Comparison of ENCODE assay signal across 11 cellular contexts in genomic region chr4:101806914-101807313, GRCh38. TPM values are rescaled to one million over a fixed set of nuclear protein-coding genes. Genes with fewer than 3 reads are reported as not detected.
DNase-seq lines count a peak whose midpoint lies in the region; ATAC-seq and TF ChIP-seq lines count a peak whose summit lies in the region.
"Had no signal": no experiment of that assay in that cellular context is flagged by ENCODE, and none has a peak within 500 bp of the region (broad histone marks: within the 10 kb centered on the region; RNA-seq: fewer than 3 reads in every experiment).

No MANE protein-coding gene starts in this region.

- no peaks in the 10 kb centered on the region for H3K4me1 ChIP-seq in foreskin keratinocyte
- H3K4me1 ChIP-seq: body of pancreas had no signal

- DNase-seq in GM12864 (ENCODE audit: low read depth) (peak; percentile 69), fibroblast of peridontal ligament (ENCODE audit: extremely low read depth) (peak; percentile 55), NCI-H345 (lab: John Stamatoyannopoulos, UW) (no peak), foreskin keratinocyte (no peak), DMS153 (lab: John Stamatoyannopoulos, UW) (no peak), cortex of kidney (lab: John Stamatoyannopoulos, UW) (no peak)
- DNase-seq: body of pancreas had no signal

- H3K27me3 ChIP-seq in foreskin keratinocyte = no peaks in the 10 kb centered on the region
- H3K27me3 ChIP-seq: body of pancreas had no signal

- no peak overlapping the region for H3K4me3 ChIP-seq in GM12864 (ENCODE audit: low read depth, low read length)
- H3K4me3 ChIP-seq: body of pancreas, thoracic aorta had no signal

- TF ChIP-seq CTCF in GM12864 (IDR thresholded peaks at IDR 0.05; ENCODE audit: low read depth, low read length, missing control alignments) = peak; percentile 3
- no peak for TF ChIP-seq CTCF in foreskin keratinocyte (conservative IDR thresholded peaks at IDR 0.05)

- no peak overlapping the region for H3K27ac ChIP-seq in foreskin keratinocyte
- H3K27ac ChIP-seq: body of pancreas, thoracic aorta had no signal

- ATAC-seq in GM21515 (IDR thresholded peaks at IDR 0.05; ENCODE audit: unreplicated experiment) (peak; percentile 97), HG03520 (IDR thresholded peaks at IDR 0.05; ENCODE audit: unreplicated experiment) (peak; percentile 99), foreskin keratinocyte (no peak)
- ATAC-seq: body of pancreas had no signal

RNA-seq across cellular contexts. Expression of gene BANK1, which starts 16.4 kb away (rescaled TPM):
- 0.20 and 0.25 TPM in 2 replicates for total RNA-seq in foreskin keratinocyte
- polyA plus RNA-seq in foreskin keratinocyte = 0.11 and 0.12 TPM in 2 replicates
- total RNA-seq: RPMI7951 had no signal

Comparison
In these comparisons a context has a peak if more than half of its experiments do, and no peak if none do; other contexts are left out.
1. DNase-seq: peak in GM12864 (single experiment) and fibroblast of peridontal ligament (single experiment); none in NCI-H345 (single experiment), foreskin keratinocyte (0 of 2), DMS153 (single experiment) and cortex of kidney (single experiment).